In genomic region chr7:80659120-80660055, GRCh38 we compare ENCODE assay signal across 9 cellular contexts. TPM values are rescaled to one million over a fixed set of nuclear protein-coding genes. Genes with fewer than 3 reads are reported as not detected.
DNase-seq lines count a peak whose midpoint lies in the region; ATAC-seq and TF ChIP-seq lines count a peak whose summit lies in the region.
"Had no signal": no experiment of that assay in that cellular context is flagged by ENCODE, and none has a peak within 500 bp of the region (broad histone marks: within the 10 kb centered on the region; RNA-seq: fewer than 3 reads in every experiment).

No MANE protein-coding gene starts in this region.

- H3K27me3 ChIP-seq in sigmoid colon, result no peaks in the 10 kb centered on the region

- H3K27ac Mint-ChIP-seq in activated CD8-positive, alpha-beta T cell treated with anti-CD3 and anti-CD28 coated beads for 36 hours, result no peak overlapping the region
- H3K27ac Mint-ChIP-seq in activated CD8-positive, alpha-beta T cell treated with anti-CD3 and anti-CD28 coated beads, Interleukin-2, amount 10 ng/mL, durations not matched to agents 7 days and 5 days, result no peak overlapping the region
- H3K27ac Mint-ChIP-seq: activated naive CD8-positive, alpha-beta T cell treated with anti-CD3 and anti-CD28 coated beads, Interleukin-2, amount 10 ng/mL, durations not matched to agents 7 days and 5 days had no signal

- peak; percentile 79 for TF ChIP-seq CTCF in activated CD8-positive, alpha-beta T cell treated with anti-CD3 and anti-CD28 coated beads for 36 hours (IDR thresholded peaks at IDR 0.05)
- TF ChIP-seq CTCF in fibroblast of the aortic adventitia (IDR thresholded peaks at IDR 0.05; ENCODE audit: insufficient read depth, low read length) (peak; percentile 60), sigmoid colon (IDR thresholded peaks at IDR 0.05) (peak; percentile 42 to 79 (median 58)), omental fat pad (IDR thresholded peaks at IDR 0.05) (peak in 1 of 3 donors; percentile 77)

- peak; percentile 55 for ATAC-seq in activated CD8-positive, alpha-beta T cell treated with anti-CD3 and anti-CD28 coated beads for 36 hours
- no peak for ATAC-seq in activated CD8-positive, alpha-beta T cell treated with anti-CD3 and anti-CD28 coated beads, Interleukin-2, amount 10 ng/mL, durations not matched to agents 7 days and 5 days
- peak; percentile 76 for ATAC-seq in HG03565 (IDR thresholded peaks at IDR 0.05; ENCODE audit: unreplicated experiment)
- ATAC-seq in omental fat pad (ENCODE audit: low FRiP score), result no peak

- H3K27ac ChIP-seq in sigmoid colon, result no peak overlapping the region

- TF ChIP-seq EP300 in sigmoid colon (IDR thresholded peaks at IDR 0.05), result no peak

- TF ChIP-seq POLR2A in sigmoid colon (IDR thresholded peaks at IDR 0.05), result no peak

- no peak overlapping the region for H3K4me3 Mint-ChIP-seq in activated CD8-positive, alpha-beta T cell treated with anti-CD3 and anti-CD28 coated beads for 36 hours
- H3K4me3 Mint-ChIP-seq in activated CD8-positive, alpha-beta T cell treated with anti-CD3 and anti-CD28 coated beads, Interleukin-2, amount 10 ng/mL, durations not matched to agents 7 days and 5 days, result no peak overlapping the region
- H3K4me3 Mint-ChIP-seq: activated naive CD8-positive, alpha-beta T cell treated with anti-CD3 and anti-CD28 coated beads, Interleukin-2, amount 10 ng/mL, durations not matched to agents 7 days and 5 days had no signal

- H3K4me3 ChIP-seq in fibroblast of the aortic adventitia (ENCODE audit: low read depth, low read length), result no peak overlapping the region
- H3K4me3 ChIP-seq in sigmoid colon, result no peak overlapping the region

- CTCF ChIA-PET in activated CD8-positive, alpha-beta T cell treated with anti-CD3 and anti-CD28 coated beads for 36 hours (lab: Charles Lee), result interaction anchor here (0.7 to 1.2 kb wide), 7 partner anchors 8 to 562 kb away, joined by 3 to 6 read pairs (median 4); no protein-coding TSS in a partner anchor
- CTCF ChIA-PET in activated CD8-positive, alpha-beta T cell treated with anti-CD3 and anti-CD28 coated beads, Interleukin-2, amount 10 ng/mL, durations not matched to agents 7 days and 5 days (lab: Charles Lee), result interaction anchor here (0.7 to 1.1 kb wide), 5 partner anchors 9 to 214 kb away, joined by 3 read pairs; no protein-coding TSS in a partner anchor

- H3K4me1 ChIP-seq in sigmoid colon, result peaks cover 0 to 8% (median 4%) of the 10 kb centered on the region in 4 donors

- H3K9me3 Mint-ChIP-seq in activated CD8-positive, alpha-beta T cell treated with anti-CD3 and anti-CD28 coated beads for 36 hours, result no peaks in the 10 kb centered on the region
- H3K9me3 Mint-ChIP-seq in activated CD8-positive, alpha-beta T cell treated with anti-CD3 and anti-CD28 coated beads, Interleukin-2, amount 10 ng/mL, durations not matched to agents 7 days and 5 days (ENCODE audit: insufficient read depth), result no peaks in the 10 kb centered on the region
- H3K9me3 Mint-ChIP-seq: activated naive CD8-positive, alpha-beta T cell treated with anti-CD3 and anti-CD28 coated beads, Interleukin-2, amount 10 ng/mL, durations not matched to agents 7 days and 5 days had no signal

- no peaks in the 10 kb centered on the region for H3K4me1 Mint-ChIP-seq in activated CD8-positive, alpha-beta T cell treated with anti-CD3 and anti-CD28 coated beads for 36 hours (ENCODE audit: low read depth)
- no peaks in the 10 kb centered on the region for H3K4me1 Mint-ChIP-seq in activated CD8-positive, alpha-beta T cell treated with anti-CD3 and anti-CD28 coated beads, Interleukin-2, amount 10 ng/mL, durations not matched to agents 7 days and 5 days (ENCODE audit: low read depth)
- H3K4me1 Mint-ChIP-seq: activated naive CD8-positive, alpha-beta T cell treated with anti-CD3 and anti-CD28 coated beads, Interleukin-2, amount 10 ng/mL, durations not matched to agents 7 days and 5 days had no signal

- H3K36me3 Mint-ChIP-seq in activated CD8-positive, alpha-beta T cell treated with anti-CD3 and anti-CD28 coated beads for 36 hours (ENCODE audit: low read depth), result no peaks in the 10 kb centered on the region
- no peaks in the 10 kb centered on the region for H3K36me3 Mint-ChIP-seq in activated CD8-positive, alpha-beta T cell treated with anti-CD3 and anti-CD28 coated beads, Interleukin-2, amount 10 ng/mL, durations not matched to agents 7 days and 5 days (ENCODE audit: low read depth)
- H3K36me3 Mint-ChIP-seq: activated naive CD8-positive, alpha-beta T cell treated with anti-CD3 and anti-CD28 coated beads, Interleukin-2, amount 10 ng/mL, durations not matched to agents 7 days and 5 days had no signal

- intact Hi-C loops in activated CD8-positive, alpha-beta T cell treated with anti-CD3 and anti-CD28 coated beads for 36 hours (cut with micrococcal nuclease), result no loop called here
- intact Hi-C loops in sigmoid colon (cut with DNase I), result loop anchor here (2.0 kb wide), 1 partner anchor 231 kb away; no protein-coding TSS in a partner anchor

- 4 to 15% methylated on average over 3 of the region's 3 CpGs for WGBS in sigmoid colon, 2 donors

- POLR2A ChIA-PET in activated CD8-positive, alpha-beta T cell treated with anti-CD3 and anti-CD28 coated beads for 36 hours (lab: Charles Lee), result no interaction called here
- POLR2A ChIA-PET in activated CD8-positive, alpha-beta T cell treated with anti-CD3 and anti-CD28 coated beads, Interleukin-2, amount 10 ng/mL, durations not matched to agents 7 days and 5 days (lab: Charles Lee), result no interaction called here

- DNase-seq in activated CD8-positive, alpha-beta T cell treated with anti-CD3 and anti-CD28 coated beads for 36 hours, result no peak
- no peak for DNase-seq in activated CD8-positive, alpha-beta T cell treated with anti-CD3 and anti-CD28 coated beads, Interleukin-2, amount 10 ng/mL, durations not matched to agents 7 days and 5 days
- DNase-seq in RPMI7951 (ENCODE audit: low read depth) (peak; percentile 41), fibroblast of the aortic adventitia (ENCODE audit: low read depth) (peak; percentile 66), sigmoid colon (no peak), GM19238 (ENCODE audit: insufficient read length, low spot score) (no peak), omental fat pad (ENCODE audit: low spot score) (no peak)
- DNase-seq: activated naive CD8-positive, alpha-beta T cell treated with anti-CD3 and anti-CD28 coated beads, Interleukin-2, amount 10 ng/mL, durations not matched to agents 7 days and 5 days had no signal

- H3K27me3 Mint-ChIP-seq in activated CD8-positive, alpha-beta T cell treated with anti-CD3 and anti-CD28 coated beads for 36 hours, result no peaks in the 10 kb centered on the region
- H3K27me3 Mint-ChIP-seq in activated CD8-positive, alpha-beta T cell treated with anti-CD3 and anti-CD28 coated beads, Interleukin-2, amount 10 ng/mL, durations not matched to agents 7 days and 5 days (ENCODE audit: low read depth), result no peaks in the 10 kb centered on the region

- H3K9me3 ChIP-seq in sigmoid colon, result no peaks in the 10 kb centered on the region

- no peaks in the 10 kb centered on the region for H3K36me3 ChIP-seq in sigmoid colon

RNA-seq across cellular contexts. Expression of gene CD36, which starts 20.9 kb away (rescaled TPM):
- not detected for total RNA-seq in activated CD8-positive, alpha-beta T cell treated with anti-CD3 and anti-CD28 coated beads for 36 hours
- total RNA-seq in activated CD8-positive, alpha-beta T cell treated with anti-CD3 and anti-CD28 coated beads, Interleukin-2, amount 10 ng/mL, durations not matched to agents 7 days and 5 days, result not detected
- 6.5 and 11.4 TPM in 2 replicates for total RNA-seq in RPMI7951 (2014; rRNA removed; shearing (Covaris generic))
- total RNA-seq in fibroblast of the aortic adventitia (ENCODE audit: low replicate concordance) (1.7 and 561 TPM in 2 replicates), sigmoid colon (100 to 1,000 TPM in 2 of 4 donors, 10 to 100 TPM in 2; 35.6 to 114 (median 82.4) TPM), omental fat pad (1,000 to 10,000 TPM in 3 of 4 donors, 100 to 1,000 TPM in 1; 897 to 4,046 (median 2,509) TPM)
- polyA plus RNA-seq in sigmoid colon, result 100 to 1,000 TPM in 1 of 3 donors, 10 to 100 TPM in 2; 21.6 to 126 (median 30.0) TPM

Comparison
In these comparisons a context has a peak if more than half of its experiments do, and no peak if none do; other contexts are left out.
1. ATAC-seq: peak in activated CD8-positive, alpha-beta T cell treated with anti-CD3 and anti-CD28 coated beads for 36 hours (single experiment) and HG03565 (single experiment); none in activated CD8-positive, alpha-beta T cell treated with anti-CD3 and anti-CD28 coated beads, Interleukin-2, amount 10 ng/mL, durations not matched to agents 7 days and 5 days (single experiment) and omental fat pad (single experiment).
2. DNase-seq: peak in RPMI7951 (single experiment) and fibroblast of the aortic adventitia (single experiment); none in activated CD8-positive, alpha-beta T cell treated with anti-CD3 and anti-CD28 coated beads for 36 hours (single experiment), activated CD8-positive, alpha-beta T cell treated with anti-CD3 and anti-CD28 coated beads, Interleukin-2, amount 10 ng/mL, durations not matched to agents 7 days and 5 days (single experiment), sigmoid colon (single experiment), GM19238 (single experiment) and omental fat pad (single experiment).